In the genomic region with DNA sequence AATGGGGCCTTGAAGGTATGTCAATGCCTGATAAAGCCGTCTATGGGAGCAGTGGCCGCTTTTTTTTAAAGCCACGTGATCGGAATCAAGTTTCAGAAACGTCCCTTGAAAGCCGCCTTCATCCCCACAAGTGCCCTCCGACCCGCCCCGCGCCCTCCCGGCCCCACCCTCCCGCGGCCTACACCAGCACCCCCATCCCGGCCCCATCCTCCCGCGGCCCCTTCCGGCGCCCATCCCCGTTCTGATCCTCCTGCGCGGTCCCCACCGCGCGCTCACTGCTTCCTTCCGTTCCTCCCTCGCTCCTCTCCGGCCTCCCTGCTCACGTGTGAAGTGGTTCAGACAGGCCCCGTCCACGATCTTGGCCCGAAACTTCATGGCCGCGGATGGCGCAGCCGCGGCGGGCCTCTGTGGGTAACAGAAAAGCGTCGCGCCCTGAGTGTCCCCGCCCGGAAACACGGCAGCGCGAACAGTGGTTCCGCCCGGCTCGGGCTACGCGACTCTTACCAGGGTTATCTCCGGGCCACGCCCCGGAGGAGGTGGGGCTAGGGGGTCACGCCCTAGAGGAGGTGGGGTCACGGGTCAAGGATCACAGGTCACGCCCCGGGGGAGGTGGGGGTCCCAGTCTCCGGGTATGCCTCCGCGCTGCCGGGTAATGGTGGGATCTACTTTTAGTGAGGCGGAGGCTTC, we compare ENCODE assay signal across 8 cellular contexts. TPM values are rescaled to one million over a fixed set of nuclear protein-coding genes. Genes with fewer than 3 reads are reported as not detected.
DNase-seq lines count a peak whose midpoint lies in the region; ATAC-seq and TF ChIP-seq lines count a peak whose summit lies in the region.

A gene (minus strand): TSS at position 471 of the 687 bp plus-strand sequence. CDS start 96 bp downstream, at position 375.

- H3K4me1 ChIP-seq in heart left ventricle: peaks cover 3 to 20% (median 12%) of the 10 kb centered on the region in 12 donors

- H3K4me3 ChIP-seq in heart left ventricle: peak within 1 kb of the TSS; percentile 61 to 90 (median 70)

- TF ChIP-seq CTCF in GM13976 (IDR thresholded peaks at IDR 0.05; ENCODE audit: borderline replicate concordance, control extremely low read depth, extremely low read depth, insufficient read depth, missing control alignments) (no peak), heart left ventricle (IDR thresholded peaks at IDR 0.05) (peak in 1 of 12 donors; percentile 21), type B pancreatic cell (conservative IDR thresholded peaks at IDR 0.05) (no peak)

- H3K9me3 Mint-ChIP-seq in T-cell (no peaks in the 10 kb centered on the region), type B pancreatic cell (no peaks in the 10 kb centered on the region)

- CTCF ChIA-PET in T-cell (lab: Charles Lee): interaction anchor here in 1 of 2 donors (1.7 kb wide), 1 partner anchor 131 kb away, joined by 5 read pairs; no protein-coding TSS in a partner anchor

- 1 to 2% (median 2%) methylated on average over 62 of the region's 62 CpGs for WGBS in adipose tissue, 3 donors
- WGBS in heart left ventricle, 4 donors: 2% methylated on average over 60 to 62 of the region's 62 CpGs

- in situ Hi-C loops in GM13976 (cut with MboI; ENCODE audit: low sequenced_read_pairs, unreplicated experiment): no loop called here

- no peaks in the 10 kb centered on the region for H3K27me3 ChIP-seq in heart left ventricle

- intact Hi-C loops in heart left ventricle (cut with DNase I) (loop anchor here in 4 of 10 donors (5.0 kb wide), 3 partner anchors 37 to 113 kb away; a partner anchor contains a TSS), posterior cingulate gyrus (cut with DNase I) (loop anchor here (5.0 to 10.0 kb wide), 2 partner anchors 64 to 108 kb away; a partner anchor contains a TSS)

- TF ChIP-seq POLR2A in heart left ventricle (IDR thresholded peaks at IDR 0.05): peak in 1 of 2 donors; percentile 77

- ATAC-seq in HG02840 (IDR thresholded peaks at IDR 0.05; ENCODE audit: low FRiP score, unreplicated experiment) (peak; percentile 99), T-cell (replicated peaks in 1 of 4) (peak; percentile 98 to 99 (median 98)), heart left ventricle (peak; percentile 97 to 100 (median 99))

- H3K27ac ChIP-seq in adipose tissue (ENCODE audit: low read depth, low read length) (peak within 1 kb of the TSS; percentile 71), heart left ventricle (peak within 1 kb of the TSS; percentile 67 to 90 (median 86))

- H3K36me3 ChIP-seq in heart left ventricle: peaks cover 0 to 41% (median 39%) of the 10 kb centered on the region in 9 donors

- H3K36me3 Mint-ChIP-seq in T-cell (peaks cover 32% of the 10 kb centered on the region), type B pancreatic cell (peaks cover 22% of the 10 kb centered on the region)

- H3K27me3 Mint-ChIP-seq in T-cell (no peaks in the 10 kb centered on the region), type B pancreatic cell (no peaks in the 10 kb centered on the region)

- H3K27ac Mint-ChIP-seq in T-cell: peak within 1 kb of the TSS; percentile 99 to 100
- peak within 1 kb of the TSS; percentile 94 for H3K27ac Mint-ChIP-seq in type B pancreatic cell

- H3K9me3 ChIP-seq in heart left ventricle: no peaks in the 10 kb centered on the region

- H3K4me1 Mint-ChIP-seq in T-cell: peaks cover 27 to 34% (median 32%) of the 10 kb centered on the region in 3 donors
- peaks cover 15% of the 10 kb centered on the region for H3K4me1 Mint-ChIP-seq in type B pancreatic cell (ENCODE audit: unreplicated experiment)

- H3K4me3 Mint-ChIP-seq in T-cell (peak within 1 kb of the TSS; percentile 91 to 95 (median 94)), type B pancreatic cell (peak within 1 kb of the TSS; percentile 99)

- POLR2A ChIA-PET in T-cell (lab: Charles Lee): interaction anchor here in 1 of 2 donors (0.6 kb wide), 2 partner anchors 9 to 65 kb away, joined by 3 to 4 read pairs; no protein-coding TSS in a partner anchor

- DNase-seq in GM13976 (ENCODE audit: low spot score) (peak; percentile 94), NCI-H146 (lab: John Stamatoyannopoulos, UW) (peak; percentile 94), T-cell (peak; percentile 81 to 93 (median 89)), heart left ventricle (peak; percentile 88 to 96 (median 95)), posterior cingulate gyrus (peak; percentile 81 to 98 (median 88)), type B pancreatic cell (ENCODE audit: extremely low spot score, unreplicated experiment) (peak; percentile 84)

RNA-seq across cellular contexts. Expression of the gene that starts here (rescaled TPM):
- 10 to 100 TPM; 56.9 to 71.0 (median 59.4) TPM for total RNA-seq in T-cell
- polyA plus RNA-seq in adipose tissue: 10 to 100 TPM in 2 of 3 donors, 1 to 10 TPM in 1; 9.1 to 12.6 (median 11.4) TPM
- 10 to 100 TPM; 21.9 to 43.3 (median 27.5) TPM for total RNA-seq in heart left ventricle
- polyA plus RNA-seq in heart left ventricle: 10 to 100 TPM; 10.9 to 20.0 TPM
- total RNA-seq in type B pancreatic cell (ENCODE audit: low replicate concordance): 26.4 and 34.5 TPM in 2 replicates

Comparison
In these comparisons a context has a peak if more than half of its experiments do, and no peak if none do; other contexts are left out.
1. Peak in every context shown above with its lines: DNase-seq, ATAC-seq, H3K4me3 ChIP-seq and H3K27ac ChIP-seq.